Comparison of ENCODE assay signal across 12 cellular contexts in genomic region chr13:30145709-30146367, GRCh38.
DNase-seq lines count a peak whose midpoint lies in the region; ATAC-seq and TF ChIP-seq lines count a peak whose summit lies in the region.
"Had no signal": no experiment of that assay in that cellular context is flagged by ENCODE, and none has a peak within 500 bp of the region (broad histone marks: within the 10 kb centered on the region; RNA-seq: fewer than 3 reads in every experiment).

No MANE protein-coding gene starts in this region.

- peaks cover 15% of the 10 kb centered on the region for H3K36me3 Mint-ChIP-seq in T-helper 1 cell treated with Interleukin-12 subunit alpha and Interleukin-12 subunit beta and Interleukin-4 antibody, amounts not matched to agents 30 μg/mL and 1 μg/mL, for 36 hours (ENCODE audit: low read depth)
- H3K36me3 Mint-ChIP-seq in stimulated activated naive CD8-positive, alpha-beta T cell treated with anti-CD3 and anti-CD28 coated beads, Interleukin-15, Interleukin-2, amounts not matched to agents 100 ng/mL and 50 ng/mL, for 24 hours (ENCODE audit: low read depth) = peaks cover 6% of the 10 kb centered on the region

- no peaks in the 10 kb centered on the region for H3K9me3 ChIP-seq in ascending aorta

- TF ChIP-seq CTCF in ascending aorta (IDR thresholded peaks at IDR 0.05) = no peak

- no peaks in the 10 kb centered on the region for H3K36me3 ChIP-seq in ascending aorta

- no peak overlapping the region for H3K4me3 ChIP-seq in ascending aorta

- peak; percentile 66 for ATAC-seq in HG02623 (IDR thresholded peaks at IDR 0.05; ENCODE audit: unreplicated experiment)

- H3K27me3 ChIP-seq in ascending aorta = no peaks in the 10 kb centered on the region

- H3K4me1 Mint-ChIP-seq in T-helper 1 cell treated with Interleukin-12 subunit alpha and Interleukin-12 subunit beta and Interleukin-4 antibody, amounts not matched to agents 30 μg/mL and 1 μg/mL, for 36 hours (ENCODE audit: low read depth) = peaks cover 85% of the 10 kb centered on the region
- H3K4me1 Mint-ChIP-seq in stimulated activated naive CD8-positive, alpha-beta T cell treated with anti-CD3 and anti-CD28 coated beads, Interleukin-15, Interleukin-2, amounts not matched to agents 100 ng/mL and 50 ng/mL, for 24 hours (ENCODE audit: low read depth) = peaks cover 83% of the 10 kb centered on the region

- H3K27ac Mint-ChIP-seq in T-helper 1 cell treated with Interleukin-12 subunit alpha and Interleukin-12 subunit beta and Interleukin-4 antibody, amounts not matched to agents 30 μg/mL and 1 μg/mL, for 36 hours = peak overlapping the region; percentile 87
- H3K27ac Mint-ChIP-seq in stimulated activated naive CD8-positive, alpha-beta T cell treated with anti-CD3 and anti-CD28 coated beads, Interleukin-15, Interleukin-2, amounts not matched to agents 100 ng/mL and 50 ng/mL, for 24 hours = peak overlapping the region; percentile 85
- H3K27ac Mint-ChIP-seq: H9 had no signal

- no peaks in the 10 kb centered on the region for H3K27me3 Mint-ChIP-seq in T-helper 1 cell treated with Interleukin-12 subunit alpha and Interleukin-12 subunit beta and Interleukin-4 antibody, amounts not matched to agents 30 μg/mL and 1 μg/mL, for 36 hours (ENCODE audit: low read depth)
- no peaks in the 10 kb centered on the region for H3K27me3 Mint-ChIP-seq in stimulated activated naive CD8-positive, alpha-beta T cell treated with anti-CD3 and anti-CD28 coated beads, Interleukin-15, Interleukin-2, amounts not matched to agents 100 ng/mL and 50 ng/mL, for 24 hours

- H3K4me3 Mint-ChIP-seq in T-helper 1 cell treated with Interleukin-12 subunit alpha and Interleukin-12 subunit beta and Interleukin-4 antibody, amounts not matched to agents 30 μg/mL and 1 μg/mL, for 36 hours = peak overlapping the region; percentile 8
- peak overlapping the region; percentile 38 for H3K4me3 Mint-ChIP-seq in stimulated activated naive CD8-positive, alpha-beta T cell treated with anti-CD3 and anti-CD28 coated beads, Interleukin-15, Interleukin-2, amounts not matched to agents 100 ng/mL and 50 ng/mL, for 24 hours
- H3K4me3 Mint-ChIP-seq: H9 had no signal

- peaks cover 0 to 2% of the 10 kb centered on the region in 2 donors for H3K4me1 ChIP-seq in ascending aorta

- intact Hi-C loops in ascending aorta (cut with DNase I) = no loop called here

- DNase-seq in stimulated activated CD4-positive, alpha-beta T cell treated with anti-CD3 and anti-CD28 coated beads, Interleukin-12 subunit alpha, Interleukin-12 subunit beta, amount 100 ng/mL, for 48 hours (ENCODE audit: low read depth in 2 of 3, low spot score in 1 of 3) = peak; percentile 34 to 45 (median 41)
- no peak for DNase-seq in stimulated activated CD4-positive, alpha-beta T cell treated with anti-CD3 and anti-CD28 coated beads, Interleukin-4, amount 100 ng/mL, for 4 hours
- DNase-seq in GM03348 (ENCODE audit: low spot score) (no peak), NCI-H748 (lab: John Stamatoyannopoulos, UW; ENCODE audit: unreplicated experiment) (no peak), ascending aorta (ENCODE audit: low spot score in 2 of 2) (no peak)
- DNase-seq: C1 segment of cervical spinal cord, H9, NCI-H2081 treated with DMSO at 0.1 percent for 48 hours, occipital lobe had no signal

- H3K9me3 Mint-ChIP-seq in T-helper 1 cell treated with Interleukin-12 subunit alpha and Interleukin-12 subunit beta and Interleukin-4 antibody, amounts not matched to agents 30 μg/mL and 1 μg/mL, for 36 hours = peaks cover 11% of the 10 kb centered on the region
- H3K9me3 Mint-ChIP-seq in stimulated activated naive CD8-positive, alpha-beta T cell treated with anti-CD3 and anti-CD28 coated beads, Interleukin-15, Interleukin-2, amounts not matched to agents 100 ng/mL and 50 ng/mL, for 24 hours = peaks cover 5% of the 10 kb centered on the region

- H3K27ac ChIP-seq in ascending aorta = no peak overlapping the region

Comparison
In these comparisons a context has a peak if more than half of its experiments do, and no peak if none do; other contexts are left out.
1. DNase-seq: peak in stimulated activated CD4-positive, alpha-beta T cell treated with anti-CD3 and anti-CD28 coated beads, Interleukin-12 subunit alpha, Interleukin-12 subunit beta, amount 100 ng/mL, for 48 hours (3 of 3); none in stimulated activated CD4-positive, alpha-beta T cell treated with anti-CD3 and anti-CD28 coated beads, Interleukin-4, amount 100 ng/mL, for 4 hours (0 of 2), GM03348 (single experiment), NCI-H748 (single experiment) and ascending aorta (0 of 2).